Comparison of ENCODE assay signal across 23 cellular contexts in genomic region chr20:54255157-54255556, GRCh38. TPM values are rescaled to one million over a fixed set of nuclear protein-coding genes. Genes with fewer than 3 reads are reported as not detected.
DNase-seq lines count a peak whose midpoint lies in the region; ATAC-seq, FAIRE-seq and TF ChIP-seq lines count a peak whose summit lies in the region.
"Had no signal": no experiment of that assay in that cellular context is flagged by ENCODE, and none has a peak within 500 bp of the region (broad histone marks: within the 10 kb centered on the region; RNA-seq: fewer than 3 reads in every experiment).

No MANE protein-coding gene starts in this region.

- BruUV-seq in PC-3 (replicated peaks; lab: Mats Ljungman, UMichigan) (no TSS peak), Caco-2 (replicated peaks; lab: Mats Ljungman, UMichigan) (no TSS peak)

- H3K27ac ChIP-seq in PC-3 (ENCODE audit: low read length): no peak overlapping the region
- peak overlapping the region; percentile 25 for H3K27ac ChIP-seq in keratinocyte (ENCODE audit: control insufficient read depth, insufficient read depth, low read length)
- H3K27ac ChIP-seq: spleen, vagina, VCaP had no signal

- H3K4me3 ChIP-seq in AG09309 (ENCODE audit: control insufficient read depth, low read depth, low read length) (no peak overlapping the region), PC-3 (ENCODE audit: low read length) (no peak overlapping the region), choroid plexus epithelial cell (ENCODE audit: low read depth, low read length) (no peak overlapping the region), keratinocyte (ENCODE audit: control insufficient read depth in 2 of 3, extremely low read depth in 1 of 3, insufficient read depth in 2 of 3, low read depth in 1 of 3, low read length in 3 of 3) (no peak overlapping the region), Caco-2 (ENCODE audit: low read depth, low read length) (no peak overlapping the region)
- H3K4me3 ChIP-seq: spleen, vagina had no signal

- FAIRE-seq in keratinocyte (lab: Jason Lieb, UNC): peak; percentile 60
- FAIRE-seq: colon had no signal

- CTCF ChIA-PET in PC-3 (lab: Charles Lee) (no interaction called here), Caco-2 (lab: Charles Lee) (interaction anchor here (0.6 kb wide), 1 partner anchor 1940 kb away, joined by 3 read pairs; no protein-coding TSS in a partner anchor)

- dilution Hi-C loops in keratinocyte (cut with MboI; ENCODE audit: extremely low pct_ligation_motif_present, low sequenced_read_pairs): no loop called here

- no peaks in the 10 kb centered on the region for H3K36me3 ChIP-seq in PC-3 (ENCODE audit: low read depth, low read length)
- no peaks in the 10 kb centered on the region for H3K36me3 ChIP-seq in keratinocyte (ENCODE audit: control insufficient read depth in 2 of 2, extremely low read depth in 1 of 2, insufficient read depth in 2 of 2, low read length in 2 of 2)
- no peaks in the 10 kb centered on the region for H3K36me3 ChIP-seq in Caco-2 (ENCODE audit: control insufficient read depth, insufficient read depth, low read length)
- H3K36me3 ChIP-seq: spleen, vagina had no signal

- TF ChIP-seq CTCF in AG09309 (IDR thresholded peaks at IDR 0.05; ENCODE audit: control insufficient read depth, insufficient read depth, low read depth, low read length, missing control alignments) (no peak), PC-3 (conservative IDR thresholded peaks at IDR 0.05; ENCODE audit: low read depth, low read length) (no peak), choroid plexus epithelial cell (conservative IDR thresholded peaks at IDR 0.05; ENCODE audit: low read depth, low read length) (no peak), keratinocyte (optimal IDR thresholded peaks at IDR 0.05 in 1 of 3, IDR thresholded peaks at IDR 0.05 in 1 of 3, conservative IDR thresholded peaks at IDR 0.05 in 1 of 3; ENCODE audit: extremely low read depth in 1 of 3, insufficient read depth in 2 of 3, low read length in 3 of 3) (no peak), Caco-2 (IDR thresholded peaks at IDR 0.05; ENCODE audit: insufficient read depth in 1 of 2, low read depth in 1 of 2, low read length in 1 of 2, severe bottlenecking in 1 of 2, unreplicated experiment in 1 of 2) (no peak)

- H3K27me3 ChIP-seq in PC-3 (ENCODE audit: low read length) (no peaks in the 10 kb centered on the region), keratinocyte (ENCODE audit: control insufficient read depth, extremely low read depth, insufficient read depth, low read length) (no peaks in the 10 kb centered on the region), Caco-2 (replicated peaks; ENCODE audit: control insufficient read depth, insufficient read depth, low read length) (no peaks in the 10 kb centered on the region)
- H3K27me3 ChIP-seq: spleen, vagina had no signal

- H3K9me3 ChIP-seq in PC-3 (ENCODE audit: low read length): no peaks in the 10 kb centered on the region
- H3K9me3 ChIP-seq in keratinocyte (ENCODE audit: control insufficient read depth, low read depth, low read length): no peaks in the 10 kb centered on the region
- H3K9me3 ChIP-seq in Caco-2: no peaks in the 10 kb centered on the region
- H3K9me3 ChIP-seq: spleen, vagina had no signal

- POLR2A ChIA-PET in PC-3 (lab: Charles Lee; ENCODE audit: unreplicated experiment): no interaction called here
- POLR2A ChIA-PET in Caco-2 (lab: Charles Lee): no interaction called here

- H3K36me3 Mint-ChIP-seq in Caco-2 (ENCODE audit: insufficient read depth, unreplicated experiment): no peaks in the 10 kb centered on the region
- H3K36me3 Mint-ChIP-seq: natural killer cell had no signal

- H4K20me1 ChIP-seq in PC-3 (ENCODE audit: low read length): no peaks in the 10 kb centered on the region
- no peaks in the 10 kb centered on the region for H4K20me1 ChIP-seq in keratinocyte (ENCODE audit: control insufficient read depth, extremely low read depth, insufficient read depth, low read length)

- no peaks in the 10 kb centered on the region for H3K9me1 ChIP-seq in keratinocyte (ENCODE audit: control insufficient read depth, extremely low read depth, insufficient read depth, low read length)

- peak; percentile 14 for DNase-seq in AG09309 (ENCODE audit: low read depth)
- DNase-seq in PC-3: no peak
- peak; percentile 58 for DNase-seq in choroid plexus epithelial cell (ENCODE audit: low read depth)
- no peak for DNase-seq in keratinocyte (ENCODE audit: low read depth, low spot score)
- no peak for DNase-seq in Caco-2
- no peak for DNase-seq in glomerular visceral epithelial cell (ENCODE audit: extremely low spot score)
- DNase-seq in cerebellar cortex (ENCODE audit: low spot score): no peak
- DNase-seq: activated gamma-delta T cell treated with Interleukin-2 at 50 U/mL for 16 hours, amygdala, DND-41, left cardiac atrium, natural killer cell, NCI-H1417 treated with DMSO at 0.1 percent for 48 hours, NCI-H526, posterior cingulate gyrus, SHP77 treated with DMSO at 0.1 percent for 48 hours, spleen, substantia nigra had no signal

- 0 out of 2 replicates have a peak overlapping the region, but pooled peaks have one; percentile 4 for H2AFZ ChIP-seq in PC-3 (ENCODE audit: low read length)
- H2AFZ ChIP-seq in keratinocyte (ENCODE audit: control insufficient read depth, low read length): peak overlapping the region; percentile 44

- intact Hi-C loops in PC-3 (cut with micrococcal nuclease) (no loop called here), Caco-2 (cut with micrococcal nuclease; ENCODE audit: unreplicated experiment) (no loop called here)

- H3K9me2 ChIP-seq in PC-3 (replicated peaks; ENCODE audit: low read length): no peaks in the 10 kb centered on the region

- H3K4me1 ChIP-seq in PC-3 (ENCODE audit: insufficient read depth, low read length) (peaks cover 29% of the 10 kb centered on the region), keratinocyte (ENCODE audit: control insufficient read depth, extremely low read depth, insufficient read depth, low read length) (peaks cover 37% of the 10 kb centered on the region), Caco-2 (no peaks in the 10 kb centered on the region)
- H3K4me1 ChIP-seq: spleen, vagina had no signal

- H3K4me2 ChIP-seq in PC-3 (ENCODE audit: low read length): no peak overlapping the region; the same call in 1 of the 2 replicates
- peak overlapping the region; percentile 54 for H3K4me2 ChIP-seq in keratinocyte (ENCODE audit: control insufficient read depth, extremely low read depth, insufficient read depth, low read depth, low read length)

- H3K27ac Mint-ChIP-seq in Caco-2 (ENCODE audit: unreplicated experiment): no peak overlapping the region
- H3K27ac Mint-ChIP-seq: natural killer cell; T-helper 1 cell treated with Interleukin-12 subunit alpha and Interleukin-12 subunit beta and Interleukin-4 antibody, amounts not matched to agents 30 μg/mL and 1 μg/mL, for 36 hours had no signal

- no peaks in the 10 kb centered on the region for H3F3A ChIP-seq in PC-3 (ENCODE audit: low read length, unreplicated experiment)

- H3K4me3 Mint-ChIP-seq in Caco-2 (ENCODE audit: unreplicated experiment): no peak overlapping the region
- H3K4me3 Mint-ChIP-seq: natural killer cell; T-helper 1 cell treated with Interleukin-12 subunit alpha and Interleukin-12 subunit beta and Interleukin-4 antibody, amounts not matched to agents 30 μg/mL and 1 μg/mL, for 36 hours had no signal

- H3K9ac ChIP-seq in PC-3 (ENCODE audit: low read length) (no peak overlapping the region), keratinocyte (ENCODE audit: control insufficient read depth, extremely low read depth, insufficient read depth, low read length) (no peak overlapping the region)

- H3K9me3 Mint-ChIP-seq in Caco-2 (ENCODE audit: unreplicated experiment): no peaks in the 10 kb centered on the region
- H3K9me3 Mint-ChIP-seq: natural killer cell; T-helper 1 cell treated with Interleukin-12 subunit alpha and Interleukin-12 subunit beta and Interleukin-4 antibody, amounts not matched to agents 30 μg/mL and 1 μg/mL, for 36 hours had no signal

- peaks cover 8% of the 10 kb centered on the region for H3K27me3 Mint-ChIP-seq in Caco-2 (ENCODE audit: insufficient read depth, unreplicated experiment)

- no peak for ATAC-seq in PC-3
- ATAC-seq in HG03378 (IDR thresholded peaks at IDR 0.05; ENCODE audit: unreplicated experiment): no peak
- ATAC-seq: left cardiac atrium, natural killer cell had no signal

- H3K79me2 ChIP-seq in PC-3 (ENCODE audit: low read length) (no peaks in the 10 kb centered on the region), keratinocyte (ENCODE audit: control insufficient read depth, insufficient read depth, low read length) (no peaks in the 10 kb centered on the region)

- no peaks in the 10 kb centered on the region for H3K4me1 Mint-ChIP-seq in Caco-2 (ENCODE audit: low read depth, unreplicated experiment)
- H3K4me1 Mint-ChIP-seq: natural killer cell had no signal

RNA-seq across cellular contexts. Expression of gene PFDN4, which starts 47.3 kb away (rescaled TPM):
- total RNA-seq in PC-3 (2014; rRNA removed) (100 and 122 TPM in 2 replicates), Caco-2 (2022) (86.7 and 93.4 TPM in 2 replicates)
- 19.1 to 65.7 TPM (median 39.5 TPM) in 3 replicates for polyA plus RNA-seq in keratinocyte
- 34.8 TPM for polyA plus RNA-seq in keratinocyte (2011; ENCODE audit: low read depth)
- polyA plus RNA-seq in keratinocyte (2011; cell fraction: cytosol; rRNA removed): 48.6 and 86.9 TPM in 2 replicates
- polyA plus RNA-seq in keratinocyte (2011; cell fraction: nucleus; rRNA removed): 16.4 and 26.9 TPM in 2 replicates
- polyA plus RNA-seq in keratinocyte (2012; ENCODE audit: low replicate concordance): 38.9 and 41.8 TPM in 2 replicates
- polyA minus RNA-seq in keratinocyte: 1.5 to 8.1 TPM in 2 of 3 replicates, not detected in the other
- polyA minus RNA-seq in keratinocyte (2011; cell fraction: cytosol; rRNA and poly(A)+ RNA removed): 4.4 TPM
- polyA minus RNA-seq in keratinocyte (2011; cell fraction: nucleus; rRNA and poly(A)+ RNA removed): 1.7 and 3.3 TPM in 2 replicates

Comparison
In these comparisons a context has a peak if more than half of its experiments do, and no peak if none do; other contexts are left out.
1. DNase-seq: peak in AG09309 (single experiment) and choroid plexus epithelial cell (single experiment); none in PC-3 (single experiment), keratinocyte (single experiment), Caco-2 (0 of 2), glomerular visceral epithelial cell (single experiment) and cerebellar cortex (single experiment).